In genomic region chr6:144036064-144036873, GRCh38 we compare ENCODE assay signal across 7 cellular contexts. TPM values are rescaled to one million over a fixed set of nuclear protein-coding genes. Genes with fewer than 3 reads are reported as not detected.
DNase-seq lines count a peak whose midpoint lies in the region; ATAC-seq and TF ChIP-seq lines count a peak whose summit lies in the region.

No MANE protein-coding gene starts in this region.

- peaks cover 21% of the 10 kb centered on the region for H3K9me3 Mint-ChIP-seq in nephron

- intact Hi-C loops in PC-9 (cut with micrococcal nuclease; ENCODE audit: unreplicated experiment): no loop called here
- intact Hi-C loops in esophagus muscularis mucosa (cut with DNase I): no loop called here

- no peak for TF ChIP-seq POLR2A in esophagus muscularis mucosa (IDR thresholded peaks at IDR 0.05; ENCODE audit: low read depth)

- CTCF ChIA-PET in HEK293T (lab: Yijun Ruan, JAX) (interaction anchor here (1.0 kb wide), 1 partner anchor 96 kb away, joined by 3 read pairs; no protein-coding TSS in a partner anchor), PC-9 (lab: Charles Lee) (no interaction called here)

- H3K27me3 ChIP-seq in PC-9 (ENCODE audit: insufficient read depth, low read depth) (no peaks in the 10 kb centered on the region), esophagus muscularis mucosa (no peaks in the 10 kb centered on the region), BE2C (no peaks in the 10 kb centered on the region)

- H3K9me3 ChIP-seq in PC-9 (ENCODE audit: insufficient read depth, low read depth): no peaks in the 10 kb centered on the region
- peaks cover 0 to 5% (median 0%) of the 10 kb centered on the region in 4 donors for H3K9me3 ChIP-seq in esophagus muscularis mucosa
- no peaks in the 10 kb centered on the region for H3K9me3 ChIP-seq in BE2C

- H3K4me3 ChIP-seq in PC-9: no peak overlapping the region
- H3K4me3 ChIP-seq in esophagus muscularis mucosa: peak overlapping the region; percentile 34 to 51 (median 40)
- no peak overlapping the region for H3K4me3 ChIP-seq in BE2C (ENCODE audit: low read depth, low read length)

- BruUV-seq in PC-9 (replicated peaks; lab: Mats Ljungman, UMichigan): no TSS peak

- peaks cover 5% of the 10 kb centered on the region for H3K36me3 Mint-ChIP-seq in nephron (ENCODE audit: low read depth)

- H2AFZ ChIP-seq in PC-9: peak overlapping the region; percentile 39; the same call in 1 of the 2 replicates

- no peak overlapping the region for H3K4me2 ChIP-seq in PC-9

- peak; percentile 65 for ATAC-seq in GM18502 (IDR thresholded peaks at IDR 0.05; ENCODE audit: poor library complexity, unreplicated experiment)

- no peaks in the 10 kb centered on the region for H4K20me1 ChIP-seq in PC-9 (ENCODE audit: insufficient read depth)

- H3F3A ChIP-seq in PC-9 (ENCODE audit: insufficient read depth, low read depth): no peaks in the 10 kb centered on the region

- H3K36me3 ChIP-seq in PC-9 (ENCODE audit: low read depth) (no peaks in the 10 kb centered on the region), esophagus muscularis mucosa (no peaks in the 10 kb centered on the region), BE2C (no peaks in the 10 kb centered on the region)

- POLR2A ChIA-PET in HEK293T (lab: Yijun Ruan, JAX): no interaction called here
- POLR2A ChIA-PET in PC-9 (lab: Charles Lee; ENCODE audit: unreplicated experiment): no interaction called here

- DNase-seq in HEK293T (ENCODE audit: extremely low spot score) (peak; percentile 33), PC-9 (no peak), esophagus muscularis mucosa (ENCODE audit: extremely low spot score) (no peak), BE2C (no peak), DMS79 treated with DMSO at 0.1 percent for 48 hours (lab: John Stamatoyannopoulos, UW) (no peak)

- no peaks in the 10 kb centered on the region for H3K4me1 Mint-ChIP-seq in nephron

- H3K27ac Mint-ChIP-seq in nephron: peak overlapping the region; percentile 9 to 19 (median 16)

- WGBS in esophagus muscularis mucosa: 26% methylated on average over 8 of the region's 8 CpGs

- TF ChIP-seq EP300 in esophagus muscularis mucosa (IDR thresholded peaks at IDR 0.05): no peak

- H3K4me1 ChIP-seq in PC-9 (replicated peaks; ENCODE audit: insufficient read depth): no peaks in the 10 kb centered on the region
- H3K4me1 ChIP-seq in esophagus muscularis mucosa: peaks cover 0 to 7% (median 0%) of the 10 kb centered on the region in 4 donors
- H3K4me1 ChIP-seq in BE2C: no peaks in the 10 kb centered on the region

- peak overlapping the region in 2 of 3 experiments; percentile 2 to 3 for H3K4me3 Mint-ChIP-seq in nephron

- TF ChIP-seq CTCF in PC-9 (conservative IDR thresholded peaks at IDR 0.05) (no peak), esophagus muscularis mucosa (IDR thresholded peaks at IDR 0.05) (no peak), nephron (IDR thresholded peaks at IDR 0.05; ENCODE audit: unreplicated experiment in 3 of 3) (no peak), BE2C (IDR thresholded peaks at IDR 0.05; ENCODE audit: low read depth, low read length) (no peak)

- H3K27ac ChIP-seq in PC-9 (no peak overlapping the region), esophagus muscularis mucosa (replicated peaks in 1 of 4) (peak overlapping the region in 3 of 4 donors; percentile 13 to 45 (median 39))

- no peaks in the 10 kb centered on the region for H3K79me2 ChIP-seq in PC-9 (ENCODE audit: low read depth)

- no peaks in the 10 kb centered on the region for H3K9me2 ChIP-seq in PC-9 (ENCODE audit: insufficient read depth)

- no peaks in the 10 kb centered on the region for H3K27me3 Mint-ChIP-seq in nephron (ENCODE audit: low read depth)

TF ChIP-seq in HEK293T, 16 proteins besides CTCF, POLR2A, EP300 and RAD21:
- no peak for TF ChIP-seq NFRKB (IDR thresholded peaks at IDR 0.05)

RNA-seq across cellular contexts. Expression of gene PLAGL1, which starts 28.2 kb away (rescaled TPM):
- total RNA-seq in PC-9 (2021) (7.8 and 8.3 TPM in 2 replicates), esophagus muscularis mucosa (10 to 100 TPM; 11.8 to 17.9 (median 16.0) TPM)
- not detected for polyA plus RNA-seq in BE2C (2012; ENCODE audit: insufficient read depth, insufficient read length, low read depth)

RNA-seq across cellular contexts. Expression of gene SF3B5, which starts 59.1 kb away (rescaled TPM):
- total RNA-seq in PC-9 (2021): 125 and 127 TPM in 2 replicates
- total RNA-seq in esophagus muscularis mucosa: 100 to 1,000 TPM in 2 of 4 donors, 10 to 100 TPM in 2; 79.2 to 134 (median 99.6) TPM
- 305 TPM for polyA plus RNA-seq in BE2C (2012; ENCODE audit: insufficient read depth, insufficient read length, low read depth)

Comparison
In these comparisons a context has a peak if more than half of its experiments do, and no peak if none do; other contexts are left out.
1. H3K4me3 ChIP-seq: peak in esophagus muscularis mucosa (4 of 4); none in PC-9 (single experiment) and BE2C (single experiment).